ENCODE assay signal across 8 cellular contexts in genomic region chr19:15836345-15836594, GRCh38. TPM values are rescaled to one million over a fixed set of nuclear protein-coding genes. Genes with fewer than 3 reads are reported as not detected.
DNase-seq lines count a peak whose midpoint lies in the region; ATAC-seq and TF ChIP-seq lines count a peak whose summit lies in the region.

No MANE protein-coding gene starts in this region.

- H3K27ac ChIP-seq in BLaER1 treated with 17β-estradiol and CSF1 and Interleukin-3, amounts not matched to agents 10 nM and 100 nM, result peak overlapping the region; percentile 98 to 100 (median 99)
- peak overlapping the region; percentile 100 for H3K27ac ChIP-seq in upper lobe of right lung

- no peaks in the 10 kb centered on the region for H3K9me3 Mint-ChIP-seq in activated naive CD4-positive, alpha-beta T cell treated with anti-CD3 and anti-CD28 coated beads, Interleukin-2, amount 50 U/mL, for 24 hours

- H3K27ac Mint-ChIP-seq in activated naive CD4-positive, alpha-beta T cell treated with anti-CD3 and anti-CD28 coated beads, Interleukin-2, amount 50 U/mL, for 24 hours, result peak overlapping the region; percentile 100

- peak overlapping the region; percentile 97 to 99 (median 99) for H3K9ac ChIP-seq in BLaER1 treated with 17β-estradiol and CSF1 and Interleukin-3, amounts not matched to agents 10 nM and 100 nM

- intact Hi-C loops in upper lobe of right lung (cut with DNase I), result no loop called here

- H3K4me1 ChIP-seq in BLaER1 treated with 17β-estradiol and CSF1 and Interleukin-3, amounts not matched to agents 10 nM and 100 nM, result peaks cover 17 to 43% (median 24%) of the 10 kb centered on the region in 10 experiments
- peaks cover 13% of the 10 kb centered on the region for H3K4me1 ChIP-seq in upper lobe of right lung

- no peak for TF ChIP-seq CTCF in upper lobe of right lung (IDR thresholded peaks at IDR 0.05)

- no peaks in the 10 kb centered on the region for H4K20me1 ChIP-seq in BLaER1 treated with 17β-estradiol and CSF1 and Interleukin-3, amounts not matched to agents 10 nM and 100 nM

- no peaks in the 10 kb centered on the region for H3K36me3 Mint-ChIP-seq in activated naive CD4-positive, alpha-beta T cell treated with anti-CD3 and anti-CD28 coated beads, Interleukin-2, amount 50 U/mL, for 24 hours

- H3K36me3 ChIP-seq in BLaER1 treated with 17β-estradiol and CSF1 and Interleukin-3, amounts not matched to agents 10 nM and 100 nM, result no peaks in the 10 kb centered on the region
- no peaks in the 10 kb centered on the region for H3K36me3 ChIP-seq in upper lobe of right lung

- no peaks in the 10 kb centered on the region for H3K27me3 ChIP-seq in BLaER1 treated with 17β-estradiol and CSF1 and Interleukin-3, amounts not matched to agents 10 nM and 100 nM
- H3K27me3 ChIP-seq in upper lobe of right lung, result no peaks in the 10 kb centered on the region

- peaks cover 19% of the 10 kb centered on the region for H3K4me1 Mint-ChIP-seq in activated naive CD4-positive, alpha-beta T cell treated with anti-CD3 and anti-CD28 coated beads, Interleukin-2, amount 50 U/mL, for 24 hours

- H3K4me2 ChIP-seq in BLaER1 treated with 17β-estradiol and CSF1 and Interleukin-3, amounts not matched to agents 10 nM and 100 nM, result peak overlapping the region; percentile 80 to 97 (median 94)

- peak overlapping the region; percentile 98 for H3K4me3 Mint-ChIP-seq in activated naive CD4-positive, alpha-beta T cell treated with anti-CD3 and anti-CD28 coated beads, Interleukin-2, amount 50 U/mL, for 24 hours

- no peaks in the 10 kb centered on the region for H3K27me3 Mint-ChIP-seq in activated naive CD4-positive, alpha-beta T cell treated with anti-CD3 and anti-CD28 coated beads, Interleukin-2, amount 50 U/mL, for 24 hours

- H3K9me3 ChIP-seq in BLaER1 treated with 17β-estradiol and CSF1 and Interleukin-3, amounts not matched to agents 10 nM and 100 nM (replicated peaks in 1 of 11), result peaks cover 0 to 9% (median 0%) of the 10 kb centered on the region in 11 experiments; a peak in 4 of 22 replicates
- no peaks in the 10 kb centered on the region for H3K9me3 ChIP-seq in upper lobe of right lung

- H3K4me3 ChIP-seq in BLaER1 treated with 17β-estradiol and CSF1 and Interleukin-3, amounts not matched to agents 10 nM and 100 nM, result peak overlapping the region; percentile 74 to 86 (median 80)
- H3K4me3 ChIP-seq in upper lobe of right lung, result peak overlapping the region; percentile 81

- DNase-seq in left lobe of liver (ENCODE audit: low spot score) (no peak), upper lobe of right lung (no peak), NCI-H2107 (lab: John Stamatoyannopoulos, UW) (no peak)

- peak; percentile 18 for ATAC-seq in HG03097 (IDR thresholded peaks at IDR 0.05; ENCODE audit: low FRiP score, unreplicated experiment)
- peak; percentile 8 for ATAC-seq in left lobe of liver
- ATAC-seq in upper lobe of right lung, result no peak
- ATAC-seq in GM21723 (IDR thresholded peaks at IDR 0.05; ENCODE audit: unreplicated experiment), result no peak
- no peak for ATAC-seq in HG02885 (IDR thresholded peaks at IDR 0.05; ENCODE audit: poor library complexity, unreplicated experiment)

RNA-seq across cellular contexts. Expression of gene OR10H1, which starts 20.8 kb away (rescaled TPM):
- total RNA-seq in left lobe of liver, result not detected
- not detected for total RNA-seq in upper lobe of right lung

RNA-seq across cellular contexts. Expression of gene OR10H5, which starts 48.8 kb away (rescaled TPM):
- total RNA-seq in left lobe of liver (not detected), upper lobe of right lung (not detected)

Comparison
In these comparisons a context has a peak if more than half of its experiments do, and no peak if none do; other contexts are left out.
1. ATAC-seq: peak in HG03097 (single experiment) and left lobe of liver (single experiment); none in upper lobe of right lung (single experiment), GM21723 (single experiment) and HG02885 (single experiment).